Comparison of ENCODE assay signal across 9 cellular contexts in the genomic region with DNA sequence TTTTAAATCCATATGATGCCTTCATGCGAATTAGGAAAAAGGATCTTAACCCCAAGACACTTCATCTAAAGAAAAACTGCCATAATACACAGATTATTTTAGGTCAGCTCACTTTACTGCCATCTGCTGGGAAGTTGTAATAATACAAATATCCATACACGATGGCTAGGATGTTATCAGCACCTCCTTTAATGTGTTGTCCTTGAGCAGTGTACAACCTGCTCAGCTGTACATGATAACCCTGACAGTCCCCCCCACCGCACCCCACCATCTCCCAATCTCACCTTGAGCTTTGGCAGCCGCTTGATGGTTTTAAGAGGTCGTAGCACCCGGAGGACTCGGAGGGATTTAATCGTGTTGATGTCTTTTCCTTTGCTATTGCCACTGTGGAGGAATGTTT.
DNase-seq lines count a peak whose midpoint lies in the region; ATAC-seq and TF ChIP-seq lines count a peak whose summit lies in the region.
"Had no signal": no experiment of that assay in that cellular context is flagged by ENCODE, and none has a peak within 500 bp of the region (broad histone marks: within the 10 kb centered on the region; RNA-seq: fewer than 3 reads in every experiment).

No MANE protein-coding gene starts in this region.

- H3K4me2 ChIP-seq in GM23248 (ENCODE audit: unreplicated experiment) = no peak overlapping the region

- H3K36me3 ChIP-seq in GM23248 (ENCODE audit: low read depth) = no peaks in the 10 kb centered on the region

- peak; percentile 67 for TF ChIP-seq CTCF in CD14-positive monocyte (IDR thresholded peaks at IDR 0.05)

- 41 to 43% methylated on average over 8 of the region's 8 CpGs for WGBS in GM23248 (ENCODE audit: low coverage in 1 of 2, low lambda C conversion rate in 2 of 2, missing lambda C conversion rate in 2 of 2), 2 experiments

- no peaks in the 10 kb centered on the region for H3K9me2 ChIP-seq in GM23248 (ENCODE audit: insufficient read depth)

- no peaks in the 10 kb centered on the region for H3K9me3 Mint-ChIP-seq in CD14-positive monocyte
- H3K9me3 Mint-ChIP-seq in effector memory CD8-positive, alpha-beta T cell = no peaks in the 10 kb centered on the region

- H3K79me2 ChIP-seq in GM23248 (ENCODE audit: insufficient read depth) = no peaks in the 10 kb centered on the region

- peak; percentile 48 for ATAC-seq in effector memory CD8-positive, alpha-beta T cell (replicated peaks)
- no peak for ATAC-seq in HG02642 (IDR thresholded peaks at IDR 0.05; ENCODE audit: poor library complexity, unreplicated experiment)
- no peak for ATAC-seq in GM18858 (IDR thresholded peaks at IDR 0.05; ENCODE audit: unreplicated experiment)

- H3K36me3 Mint-ChIP-seq in CD14-positive monocyte = no peaks in the 10 kb centered on the region
- H3K36me3 Mint-ChIP-seq in effector memory CD8-positive, alpha-beta T cell (ENCODE audit: insufficient read depth) = no peaks in the 10 kb centered on the region

- intact Hi-C loops in CD14-positive monocyte (cut with micrococcal nuclease) = loop anchor here (5.0 to 10.0 kb wide), 3 partner anchors 55 to 288 kb away; no protein-coding TSS in a partner anchor

- no peaks in the 10 kb centered on the region for H3K9me3 ChIP-seq in GM23248 (ENCODE audit: low read depth)

- in situ Hi-C loops in GM23248 (cut with MboI) = loop anchor here (10.0 kb wide), 1 partner anchor 288 kb away; no protein-coding TSS in a partner anchor

- H3K9ac ChIP-seq in GM23248 = no peak overlapping the region

- H2AFZ ChIP-seq in GM23248 = no peak overlapping the region

- H3K4me1 ChIP-seq in GM23248 (ENCODE audit: insufficient read depth) = peaks cover 18% of the 10 kb centered on the region

- no peak for DNase-seq in CD14-positive monocyte (ENCODE audit: low spot score)
- DNase-seq in GM23248 = peak; percentile 65
- DNase-seq in OCI-M1 (lab: John Stamatoyannopoulos, UW) = peak; percentile 76
- DNase-seq in effector memory CD8-positive, alpha-beta T cell = peak in 2 of 3 experiments; percentile 9 to 18
- peak; percentile 58 for DNase-seq in myocyte (ENCODE audit: low read depth)
- DNase-seq in mucosa of gallbladder (ENCODE audit: low spot score) = no peak
- DNase-seq: left cardiac atrium had no signal

- H3K4me3 ChIP-seq in GM23248 = no peak overlapping the region

- H3K27me3 Mint-ChIP-seq in CD14-positive monocyte (ENCODE audit: low read depth in 3 of 3) = peaks cover 3 to 12% (median 4%) of the 10 kb centered on the region in 3 donors
- H3K27me3 Mint-ChIP-seq in effector memory CD8-positive, alpha-beta T cell = peaks cover 20 to 38% of the 10 kb centered on the region in 2 donors

- H3F3A ChIP-seq in GM23248 (ENCODE audit: insufficient read depth) = peaks cover 9% of the 10 kb centered on the region

- H3K27ac Mint-ChIP-seq in CD14-positive monocyte = no peak overlapping the region
- no peak overlapping the region for H3K27ac Mint-ChIP-seq in effector memory CD8-positive, alpha-beta T cell

- no peaks in the 10 kb centered on the region for H3K27me3 ChIP-seq in GM23248 (replicated peaks; ENCODE audit: insufficient read depth)

- no peaks in the 10 kb centered on the region for H4K20me1 ChIP-seq in GM23248 (ENCODE audit: insufficient read depth)

- H3K4me1 Mint-ChIP-seq in CD14-positive monocyte = peaks cover 17% of the 10 kb centered on the region
- H3K4me1 Mint-ChIP-seq in effector memory CD8-positive, alpha-beta T cell (ENCODE audit: low read depth in 2 of 2) = no peaks in the 10 kb centered on the region

- no peak overlapping the region for H3K27ac ChIP-seq in GM23248

- H3K4me3 Mint-ChIP-seq in CD14-positive monocyte = no peak overlapping the region
- H3K4me3 Mint-ChIP-seq in effector memory CD8-positive, alpha-beta T cell = no peak overlapping the region

Comparison
In these comparisons a context has a peak if more than half of its experiments do, and no peak if none do; other contexts are left out.
1. DNase-seq: peak in GM23248 (single experiment), OCI-M1 (single experiment), effector memory CD8-positive, alpha-beta T cell (2 of 3) and myocyte (single experiment); none in CD14-positive monocyte (single experiment) and mucosa of gallbladder (single experiment).